35 cellular contexts compared by ENCODE assay signal in genomic region chr1:197099444-197099843, GRCh38. TPM values are rescaled to one million over a fixed set of nuclear protein-coding genes. Genes with fewer than 3 reads are reported as not detected.
"Had no signal": no experiment of that assay in that cellular context is flagged by ENCODE, and none has a peak within 500 bp of the region (broad histone marks: within the 10 kb centered on the region; RNA-seq: fewer than 3 reads in every experiment).

No MANE protein-coding gene starts in this region.

- H3K9me3 Mint-ChIP-seq: naive thymus-derived CD8-positive, alpha-beta T cell; stimulated activated naive CD8-positive, alpha-beta T cell treated with anti-CD3 and anti-CD28 coated beads, Interleukin-15, amount 100 ng/mL, for 72 hours had no signal

- H3K27me3 ChIP-seq: heart right ventricle, ovary, right lobe of liver, suprapubic skin, thyroid gland, vagina had no signal

- H3K27ac ChIP-seq: epithelial cell of prostate, ovary, psoas muscle, right lobe of liver, suprapubic skin, thyroid gland, vagina had no signal

- H3K4me3 ChIP-seq: heart right ventricle, ovary, psoas muscle, right lobe of liver, smooth muscle cell, suprapubic skin, thyroid gland, vagina had no signal

- H3K36me3 Mint-ChIP-seq: naive thymus-derived CD8-positive, alpha-beta T cell had no signal

- H3K27me3 Mint-ChIP-seq: naive thymus-derived CD8-positive, alpha-beta T cell; stimulated activated naive CD8-positive, alpha-beta T cell treated with anti-CD3 and anti-CD28 coated beads, Interleukin-15, amount 100 ng/mL, for 72 hours had no signal

- H3K4me1 ChIP-seq: psoas muscle, right lobe of liver, suprapubic skin, thyroid gland, vagina had no signal

- H3K27ac Mint-ChIP-seq: endodermal cell; naive thymus-derived CD8-positive, alpha-beta T cell; nephron progenitor cell; stimulated activated naive CD8-positive, alpha-beta T cell treated with anti-CD3 and anti-CD28 coated beads, Interleukin-15, amount 100 ng/mL, for 72 hours had no signal

- H3K36me3 ChIP-seq: ovary, right lobe of liver, suprapubic skin, thyroid gland, vagina had no signal

- H3K4me3 Mint-ChIP-seq: endodermal cell; naive thymus-derived CD8-positive, alpha-beta T cell; nephron progenitor cell; stimulated activated naive CD8-positive, alpha-beta T cell treated with anti-CD3 and anti-CD28 coated beads, Interleukin-15, amount 100 ng/mL, for 72 hours had no signal

- H3K9me3 ChIP-seq: heart right ventricle, ovary, psoas muscle, right lobe of liver, suprapubic skin, thyroid gland, vagina had no signal

- ATAC-seq: esophagus mucosa; naive thymus-derived CD8-positive, alpha-beta T cell; psoas muscle; right lobe of liver; stimulated activated naive CD8-positive, alpha-beta T cell treated with anti-CD3 and anti-CD28 coated beads, Interleukin-15, amount 100 ng/mL, for 72 hours had no signal

- H3K4me1 Mint-ChIP-seq: nephron progenitor cell had no signal

- DNase-seq: effector CD8-positive, alpha-beta T cell; endodermal cell; foreskin melanocyte; glutamatergic neuron; heart right ventricle; hippocampal formation; islet precursor cell; kidney glomerular epithelial cell; mesenchymal stem cell; midbrain; naive thymus-derived CD8-positive, alpha-beta T cell; nephron progenitor cell; nucleus accumbens; ovary; posterior cingulate gyrus; psoas muscle; retina; right lobe of liver; stimulated activated CD4-positive, alpha-beta T cell treated with anti-CD3 and anti-CD28 coated beads, Interleukin-12 subunit alpha, Interleukin-12 subunit beta, amount 100 ng/mL, for 4 hours; stimulated activated CD4-positive, alpha-beta T cell treated with anti-CD3 and anti-CD28 coated beads, Interleukin-1b, Interleukin-23, amount 100 ng/mL, for 48 hours; stimulated activated CD4-positive, alpha-beta T cell treated with anti-CD3 and anti-CD28 coated beads, Interleukin-4, amount 100 ng/mL, for 1 hour; stimulated activated CD8-positive, alpha-beta memory T cell treated with anti-CD3 and anti-CD28 coated beads, Interleukin-4, amount 100 ng/mL, for 48 hours; stimulated activated naive CD4-positive, alpha-beta T cell; stimulated activated naive CD8-positive, alpha-beta T cell treated with anti-CD3 and anti-CD28 coated beads, Interleukin-15, amount 100 ng/mL, for 72 hours; thyroid gland; trophoblast cell had no signal

RNA-seq across cellular contexts. Expression of gene F13B, which starts 32.4 kb away (rescaled TPM):
- total RNA-seq: cerebellum; endodermal cell; esophagus mucosa; heart right ventricle; lower leg skin; lung microvascular endothelial cell; naive thymus-derived CD8-positive, alpha-beta T cell; ovary; psoas muscle; smooth muscle cell; suprapubic skin; thyroid gland; ureter; vagina had no signal
- polyA plus RNA-seq: heart right ventricle; naive thymus-derived CD8-positive, alpha-beta T cell; ovary; psoas muscle; smooth muscle cell had no signal

RNA-seq across cellular contexts. Expression of gene ASPM, which starts 47.0 kb away (rescaled TPM):
- polyA plus RNA-seq: naive thymus-derived CD8-positive, alpha-beta T cell had no signal
